Comparison of ENCODE assay signal across 23 cellular contexts in the genomic region with DNA sequence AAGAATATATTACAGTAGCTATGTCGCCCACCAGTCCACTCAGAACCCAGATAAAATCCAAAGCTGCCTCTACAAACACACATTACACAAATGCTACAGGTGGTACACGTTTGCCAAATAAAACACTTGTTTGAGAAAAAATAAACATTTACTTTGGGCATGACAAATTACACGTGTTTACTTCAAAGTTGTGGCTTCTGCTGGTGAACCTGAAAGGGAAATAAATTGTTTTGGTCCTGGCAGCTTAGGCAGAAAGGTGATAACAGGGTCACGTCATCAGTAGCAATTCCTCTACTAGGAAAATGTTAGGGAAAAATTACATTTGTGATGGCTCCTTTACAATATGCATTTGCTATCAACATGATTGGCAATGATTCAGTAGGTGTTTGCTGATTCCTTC.
"Had no signal": no experiment of that assay in that cellular context is flagged by ENCODE, and none has a peak within 500 bp of the region (broad histone marks: within the 10 kb centered on the region; RNA-seq: fewer than 3 reads in every experiment).

No MANE protein-coding gene starts in this region.

- H3K9ac ChIP-seq: neural progenitor cell had no signal

- H3K36me3 ChIP-seq: esophagus squamous epithelium, neural progenitor cell, spleen, tibial artery had no signal

- H3K27ac Mint-ChIP-seq: naive thymus-derived CD4-positive, alpha-beta T cell; nephron; neural progenitor cell; stimulated activated memory B cell treated with anti-CD40 and anti-IgM and Interleukin-4, amounts not matched to agents 10 μg/mL and 1 μg/mL and 100 μg/mL, for 72 hours; type B pancreatic cell had no signal

- H3K4me2 ChIP-seq: neural progenitor cell had no signal

- DNase-seq: dorsolateral prefrontal cortex; effector CD4-positive, alpha-beta T cell; erythroblast; esophagus squamous epithelium; foreskin melanocyte; head of caudate nucleus; mesenchymal stem cell; midbrain; naive thymus-derived CD4-positive, alpha-beta T cell; psoas muscle; right cardiac atrium; spleen; stimulated activated CD4-positive, alpha-beta T cell treated with anti-CD3 and anti-CD28 coated beads, Interleukin-4, amount 100 ng/mL, for 4 hours; stimulated activated naive CD8-positive, alpha-beta T cell treated with anti-CD3 and anti-CD28 coated beads, Interleukin-15, Interleukin-2, amounts not matched to agents 100 U/mL and 50 U/mL, for 24 hours; substantia nigra; testis; tibial artery had no signal

- H3K4me1 ChIP-seq: psoas muscle, spleen, testis had no signal

- ATAC-seq: naive thymus-derived CD4-positive, alpha-beta T cell; psoas muscle; right cardiac atrium; stimulated activated memory B cell treated with anti-CD40 and anti-IgM and Interleukin-4, amounts not matched to agents 10 μg/mL and 1 μg/mL and 100 μg/mL, for 72 hours; stimulated activated naive CD8-positive, alpha-beta T cell treated with anti-CD3 and anti-CD28 coated beads, Interleukin-15, Interleukin-2, amounts not matched to agents 100 U/mL and 50 U/mL, for 24 hours had no signal

- H3K9me3 ChIP-seq: esophagus squamous epithelium, psoas muscle, spleen, testis, tibial artery had no signal

- H3K27ac ChIP-seq: dorsolateral prefrontal cortex, esophagus squamous epithelium, neural progenitor cell, psoas muscle, skin epidermis, spleen, testis, tibial artery had no signal

- H3K4me3 Mint-ChIP-seq: naive thymus-derived CD4-positive, alpha-beta T cell; nephron; neural progenitor cell; stimulated activated memory B cell treated with anti-CD40 and anti-IgM and Interleukin-4, amounts not matched to agents 10 μg/mL and 1 μg/mL and 100 μg/mL, for 72 hours; type B pancreatic cell had no signal

- H3K4me3 ChIP-seq: dorsolateral prefrontal cortex, esophagus squamous epithelium, lung, neural progenitor cell, psoas muscle, skin epidermis, spleen, testis, tibial artery had no signal

- H2AFZ ChIP-seq: neural progenitor cell had no signal

- H3K9me3 Mint-ChIP-seq: nephron; neural progenitor cell; stimulated activated memory B cell treated with anti-CD40 and anti-IgM and Interleukin-4, amounts not matched to agents 10 μg/mL and 1 μg/mL and 100 μg/mL, for 72 hours; type B pancreatic cell had no signal

- H3K27me3 ChIP-seq: esophagus squamous epithelium, neural progenitor cell, spleen, testis, tibial artery had no signal

- H3K36me3 Mint-ChIP-seq: naive thymus-derived CD4-positive, alpha-beta T cell; stimulated activated memory B cell treated with anti-CD40 and anti-IgM and Interleukin-4, amounts not matched to agents 10 μg/mL and 1 μg/mL and 100 μg/mL, for 72 hours; type B pancreatic cell had no signal

- H3K4me1 Mint-ChIP-seq: naive thymus-derived CD4-positive, alpha-beta T cell; nephron; stimulated activated memory B cell treated with anti-CD40 and anti-IgM and Interleukin-4, amounts not matched to agents 10 μg/mL and 1 μg/mL and 100 μg/mL, for 72 hours had no signal

- H3K27me3 Mint-ChIP-seq: stimulated activated memory B cell treated with anti-CD40 and anti-IgM and Interleukin-4, amounts not matched to agents 10 μg/mL and 1 μg/mL and 100 μg/mL, for 72 hours; type B pancreatic cell had no signal
